In genomic region chr19:5775668-5776309, GRCh38 we compare ENCODE assay signal across 1 cellular context.
TF ChIP-seq lines count a peak whose summit lies in the region.

No MANE protein-coding gene starts in this region.

TF ChIP-seq in HepG2, 621 proteins besides CTCF, POLR2A, EP300 and RAD21:
- no peak for TF ChIP-seq GPBP1L1 (CRISPR knock-in tag; IDR thresholded peaks at IDR 0.05)
- peak; percentile 92 for TF ChIP-seq ZNF770 (CRISPR knock-in tag; IDR thresholded peaks at IDR 0.05)
TF ChIP-seq in HepG2: peak in this region for 1.
